Comparison of ENCODE assay signal across 6 cellular contexts in genomic region chr16:30533748-30534367, GRCh38.
DNase-seq lines count a peak whose midpoint lies in the region; TF ChIP-seq lines count a peak whose summit lies in the region.

No MANE protein-coding gene starts in this region.

- no peaks in the 10 kb centered on the region for H3K9me3 ChIP-seq in WERI-Rb-1 (ENCODE audit: severe bottlenecking)

- no peaks in the 10 kb centered on the region for H3K27me3 ChIP-seq in WERI-Rb-1 (ENCODE audit: insufficient read depth, low read depth, severe bottlenecking)

- peak; percentile 40 for DNase-seq in stimulated activated CD4-positive, alpha-beta T cell treated with anti-CD3 and anti-CD28 coated beads, Interleukin-15, amount 100 ng/mL, for 24 hours
- no peak for DNase-seq in stimulated activated CD4-positive, alpha-beta T cell treated with anti-CD3 and anti-CD28 coated beads, Interleukin-12 subunit alpha, Interleukin-12 subunit beta, amount 100 ng/mL, for 4 hours
- DNase-seq in WERI-Rb-1 (no peak), kidney tubule cell (ENCODE audit: low spot score) (peak; percentile 20), NCI-H2029 treated with DMSO at 0.1 percent for 48 hours (lab: John Stamatoyannopoulos, UW) (no peak), NCI-H1694 treated with DMSO at 0.1 percent for 48 hours (lab: John Stamatoyannopoulos, UW) (no peak)

- H3K4me3 ChIP-seq in WERI-Rb-1 (ENCODE audit: low read depth, low read length): peak overlapping the region; percentile 86

- H3K36me3 ChIP-seq in WERI-Rb-1: peaks cover 19% of the 10 kb centered on the region

- no peak for TF ChIP-seq CTCF in WERI-Rb-1 (IDR thresholded peaks at IDR 0.05; ENCODE audit: low read depth, low read length)

- peak overlapping the region; percentile 93 for H3K27ac ChIP-seq in WERI-Rb-1

Comparison
In these comparisons a context has a peak if more than half of its experiments do, and no peak if none do; other contexts are left out.
1. DNase-seq: peak in stimulated activated CD4-positive, alpha-beta T cell treated with anti-CD3 and anti-CD28 coated beads, Interleukin-15, amount 100 ng/mL, for 24 hours (single experiment) and kidney tubule cell (single experiment); none in stimulated activated CD4-positive, alpha-beta T cell treated with anti-CD3 and anti-CD28 coated beads, Interleukin-12 subunit alpha, Interleukin-12 subunit beta, amount 100 ng/mL, for 4 hours (single experiment), WERI-Rb-1 (single experiment), NCI-H2029 treated with DMSO at 0.1 percent for 48 hours (single experiment) and NCI-H1694 treated with DMSO at 0.1 percent for 48 hours (single experiment).